Comparison of ENCODE assay signal across 23 cellular contexts in the genomic region with DNA sequence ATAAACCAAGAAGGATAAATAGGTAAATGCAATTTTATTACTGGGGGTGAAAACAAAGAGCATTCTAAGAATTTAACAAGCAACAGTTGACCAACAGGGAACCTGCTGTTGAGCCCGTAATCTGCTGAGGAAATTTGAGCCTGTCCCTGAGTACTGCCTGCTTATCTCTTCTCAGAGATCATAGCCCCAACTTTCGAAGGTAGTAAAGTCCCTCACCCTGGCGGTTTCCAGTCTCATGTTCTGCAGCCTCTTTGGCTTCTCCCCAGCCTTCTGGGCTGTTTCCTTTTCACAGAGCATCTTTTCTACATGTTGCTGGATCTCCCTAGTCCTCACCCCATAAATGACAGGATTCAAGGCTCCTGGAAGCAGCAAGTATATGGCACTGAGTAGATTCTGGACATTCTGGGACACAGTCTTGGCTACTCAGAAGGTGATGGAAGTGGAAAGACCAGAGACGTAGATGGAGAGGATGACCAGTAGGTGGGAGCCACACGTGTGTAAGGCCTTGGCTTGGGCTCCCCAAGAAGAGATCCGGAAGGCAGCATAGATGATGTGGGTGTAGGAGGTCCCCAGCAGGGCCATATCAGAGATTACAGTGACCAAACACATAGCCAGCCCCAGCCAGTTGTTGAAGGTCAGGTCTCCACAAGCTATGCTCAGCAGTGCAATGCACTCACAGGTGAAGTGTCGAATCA. TPM values are rescaled to one million over a fixed set of nuclear protein-coding genes. Genes with fewer than 3 reads are reported as not detected.
DNase-seq lines count a peak whose midpoint lies in the region; ATAC-seq, FAIRE-seq and TF ChIP-seq lines count a peak whose summit lies in the region.
"Had no signal": no experiment of that assay in that cellular context is flagged by ENCODE, and none has a peak within 500 bp of the region (broad histone marks: within the 10 kb centered on the region; RNA-seq: fewer than 3 reads in every experiment).

No MANE protein-coding gene starts in this region.

- H3K79me2 ChIP-seq in K562 (ENCODE audit: control insufficient read depth, insufficient read depth, low read length): no peaks in the 10 kb centered on the region

- TF ChIP-seq CTCF in K562 (IDR thresholded peaks at IDR 0.05 in 2 of 3, conservative IDR thresholded peaks at IDR 0.05 in 1 of 3; ENCODE audit: insufficient read depth in 2 of 3, low read depth in 1 of 3, low read length in 3 of 3): 0 out of 6 replicates have a peak, but pooled peaks of 1 of the 3 experiments have one; percentile 2

- peak overlapping the region; percentile 47 to 75 for H3K9ac ChIP-seq in K562 (ENCODE audit: insufficient read depth in 1 of 2, low read depth in 2 of 2, low read length in 2 of 2)

- peaks cover 15% of the 10 kb centered on the region for H3K4me1 Mint-ChIP-seq in T-helper 1 cell treated with Interleukin-12 subunit alpha and Interleukin-12 subunit beta and Interleukin-4 antibody, amounts not matched to agents 30 μg/mL and 1 μg/mL, for 36 hours (ENCODE audit: low read depth)
- peaks cover 9% of the 10 kb centered on the region for H3K4me1 Mint-ChIP-seq in T-helper 2 cell treated with Interferon-gamma antibody and Interleukin-4, amounts not matched to agents 5 μg/mL and 100 μg/mL, for 36 hours (ENCODE audit: low read depth)
- no peaks in the 10 kb centered on the region for H3K4me1 Mint-ChIP-seq in stimulated activated effector memory CD8-positive, alpha-beta T cell treated with anti-CD3 and anti-CD28 coated beads, Interleukin-12 subunit alpha, Interleukin-12 subunit beta, amount 100 ng/mL, for 72 hours
- H3K4me1 Mint-ChIP-seq: B cell, GM23338, IgD-negative memory B cell had no signal

- no peaks in the 10 kb centered on the region for H3K9me1 ChIP-seq in K562 (ENCODE audit: control insufficient read depth, insufficient read depth, low read length)

- ATAC-seq in K562 (peak; percentile 89), left ventricle myocardium superior (no peak)
- peak; percentile 8 for ATAC-seq in stimulated activated effector memory CD8-positive, alpha-beta T cell treated with anti-CD3 and anti-CD28 coated beads, Interleukin-12 subunit alpha, Interleukin-12 subunit beta, amount 100 ng/mL, for 72 hours
- ATAC-seq: CD8-positive, alpha-beta T cell; GM12878; GM23338 had no signal

- intact Hi-C loops in K562 (cut with micrococcal nuclease): no loop called here
- intact Hi-C loops in left ventricle myocardium superior (cut with micrococcal nuclease): no loop called here

- peaks cover 27 to 32% of the 10 kb centered on the region in 2 experiments for H3K4me1 ChIP-seq in K562 (replicated peaks in 1 of 2; ENCODE audit: control insufficient read depth in 2 of 2, insufficient read depth in 2 of 2, low read length in 2 of 2)
- H3K4me1 ChIP-seq: Caco-2 had no signal

- H3K4me2 ChIP-seq in K562 (ENCODE audit: insufficient read depth, low read length): peak overlapping the region; percentile 78
- H3K4me2 ChIP-seq: GM23338 had no signal

- CTCF ChIA-PET in K562 (lab: Yijun Ruan, JAX; ENCODE audit: low intra/inter-chr PET ratio): no interaction called here

- WGBS in K562 (ENCODE audit: insufficient coverage, low coverage, missing lambda C conversion rate): 6% methylated on average over 7 of the region's 7 CpGs

- DNase-seq in T-helper 1 cell: no peak
- no peak for DNase-seq in T-helper 2 cell treated with Interferon-gamma antibody and Interleukin-4, amounts not matched to agents 5 μg/mL and 100 μg/mL, for 36 hours (ENCODE audit: low spot score)
- peak; percentile 27 to 75 (median 52) for DNase-seq in K562 (ENCODE audit: extremely low read depth in 1 of 4, low spot score in 3 of 4)
- no peak for DNase-seq in stimulated activated effector memory CD8-positive, alpha-beta T cell treated with anti-CD3 and anti-CD28 coated beads, Interleukin-12 subunit alpha, Interleukin-12 subunit beta, amount 100 ng/mL, for 72 hours (ENCODE audit: low spot score in 2 of 2)
- no peak for DNase-seq in NCI-H2171 (lab: John Stamatoyannopoulos, UW)
- DNase-seq in left ventricle myocardium superior: no peak
- DNase-seq in SIG-M5 (lab: John Stamatoyannopoulos, UW): no peak
- DNase-seq: Caco-2; CD8-positive, alpha-beta T cell; H9; Karpas-422; NCI-H2029; NCI-H526 treated with DMSO at 0.1 percent for 48 hours; SHP77 had no signal

- FAIRE-seq in K562 (lab: Jason Lieb, UNC): peak; percentile 74
- FAIRE-seq: G401.6, GM12878 had no signal

- TF ChIP-seq RAD21 in K562 (CRISPR knock-in tag; conservative IDR thresholded peaks at IDR 0.05 in 1 of 2, IDR thresholded peaks at IDR 0.05 in 1 of 2): no peak

- H3K27me3 Mint-ChIP-seq in T-helper 1 cell treated with Interleukin-12 subunit alpha and Interleukin-12 subunit beta and Interleukin-4 antibody, amounts not matched to agents 30 μg/mL and 1 μg/mL, for 36 hours (ENCODE audit: low read depth): no peaks in the 10 kb centered on the region
- H3K27me3 Mint-ChIP-seq in T-helper 2 cell treated with Interferon-gamma antibody and Interleukin-4, amounts not matched to agents 5 μg/mL and 100 μg/mL, for 36 hours (ENCODE audit: low read depth): no peaks in the 10 kb centered on the region
- H3K27me3 Mint-ChIP-seq: B cell, IgD-negative memory B cell had no signal

- H3K36me3 ChIP-seq in K562 (ENCODE audit: control insufficient read depth, insufficient read depth, low read length): peaks cover 23% of the 10 kb centered on the region

- H3K4me3 ChIP-seq in K562: no peak overlapping the region
- H3K4me3 ChIP-seq: GM12878, GM23338 had no signal

- in situ Hi-C loops in K562 (cut with MboI): no loop called here

- H4K20me1 ChIP-seq in K562 (replicated peaks; ENCODE audit: control insufficient read depth, insufficient read depth, low read length): no peaks in the 10 kb centered on the region

- H3K36me3 Mint-ChIP-seq in T-helper 1 cell treated with Interleukin-12 subunit alpha and Interleukin-12 subunit beta and Interleukin-4 antibody, amounts not matched to agents 30 μg/mL and 1 μg/mL, for 36 hours (ENCODE audit: low read depth): peaks cover 17% of the 10 kb centered on the region
- H3K36me3 Mint-ChIP-seq in T-helper 2 cell treated with Interferon-gamma antibody and Interleukin-4, amounts not matched to agents 5 μg/mL and 100 μg/mL, for 36 hours (ENCODE audit: low read depth): peaks cover 25% of the 10 kb centered on the region
- peaks cover 10% of the 10 kb centered on the region for H3K36me3 Mint-ChIP-seq in stimulated activated effector memory CD8-positive, alpha-beta T cell treated with anti-CD3 and anti-CD28 coated beads, Interleukin-12 subunit alpha, Interleukin-12 subunit beta, amount 100 ng/mL, for 72 hours
- H3K36me3 Mint-ChIP-seq: IgD-negative memory B cell had no signal

- TF ChIP-seq EP300 in K562 (IDR thresholded peaks at IDR 0.05; ENCODE audit: low read length): no peak; the same call in 1 of the 2 replicates

- H3K27ac Mint-ChIP-seq in T-helper 1 cell treated with Interleukin-12 subunit alpha and Interleukin-12 subunit beta and Interleukin-4 antibody, amounts not matched to agents 30 μg/mL and 1 μg/mL, for 36 hours: peak overlapping the region; percentile 58
- peak overlapping the region; percentile 52 for H3K27ac Mint-ChIP-seq in T-helper 2 cell treated with Interferon-gamma antibody and Interleukin-4, amounts not matched to agents 5 μg/mL and 100 μg/mL, for 36 hours
- H3K27ac Mint-ChIP-seq in stimulated activated effector memory CD8-positive, alpha-beta T cell treated with anti-CD3 and anti-CD28 coated beads, Interleukin-12 subunit alpha, Interleukin-12 subunit beta, amount 100 ng/mL, for 72 hours: peak overlapping the region; percentile 55
- H3K27ac Mint-ChIP-seq: B cell; CD8-positive, alpha-beta T cell; H9; IgD-negative memory B cell had no signal

- H3K27me3 ChIP-seq in K562 (ENCODE audit: control insufficient read depth in 2 of 2, insufficient read depth in 2 of 2, low read length in 2 of 2): no peaks in the 10 kb centered on the region

- POLR2A ChIA-PET in K562 (lab: Yijun Ruan, JAX): interaction anchor here (0.7 to 1.2 kb wide), 2 partner anchors 20 to 279 kb away, joined by 3 read pairs; no protein-coding TSS in a partner anchor

- peak overlapping the region; percentile 74 for H2AFZ ChIP-seq in K562 (ENCODE audit: low read depth, low read length)
- H2AFZ ChIP-seq: GM23338 had no signal

- BruUV-seq in K562 (replicated peaks; lab: Mats Ljungman, UMichigan): no TSS peak

- no peaks in the 10 kb centered on the region for H3K9me3 Mint-ChIP-seq in T-helper 1 cell treated with Interleukin-12 subunit alpha and Interleukin-12 subunit beta and Interleukin-4 antibody, amounts not matched to agents 30 μg/mL and 1 μg/mL, for 36 hours
- H3K9me3 Mint-ChIP-seq in T-helper 2 cell treated with Interferon-gamma antibody and Interleukin-4, amounts not matched to agents 5 μg/mL and 100 μg/mL, for 36 hours: peaks cover under 1% of the 10 kb centered on the region
- H3K9me3 Mint-ChIP-seq in stimulated activated effector memory CD8-positive, alpha-beta T cell treated with anti-CD3 and anti-CD28 coated beads, Interleukin-12 subunit alpha, Interleukin-12 subunit beta, amount 100 ng/mL, for 72 hours: no peaks in the 10 kb centered on the region

- H3K9me3 ChIP-seq in K562 (replicated peaks; ENCODE audit: control insufficient read depth, insufficient read depth, low read depth, low read length): no peaks in the 10 kb centered on the region; the same call in 1 of the 2 replicates
- H3K9me3 ChIP-seq: Caco-2 had no signal

- H3K4me3 Mint-ChIP-seq in T-helper 1 cell treated with Interleukin-12 subunit alpha and Interleukin-12 subunit beta and Interleukin-4 antibody, amounts not matched to agents 30 μg/mL and 1 μg/mL, for 36 hours: no peak overlapping the region
- peak overlapping the region; percentile 42 for H3K4me3 Mint-ChIP-seq in T-helper 2 cell treated with Interferon-gamma antibody and Interleukin-4, amounts not matched to agents 5 μg/mL and 100 μg/mL, for 36 hours
- no peak overlapping the region for H3K4me3 Mint-ChIP-seq in stimulated activated effector memory CD8-positive, alpha-beta T cell treated with anti-CD3 and anti-CD28 coated beads, Interleukin-12 subunit alpha, Interleukin-12 subunit beta, amount 100 ng/mL, for 72 hours
- H3K4me3 Mint-ChIP-seq: B cell; CD8-positive, alpha-beta T cell; GM23338; H9; IgD-negative memory B cell had no signal

- TF ChIP-seq POLR2A in K562 (conservative IDR thresholded peaks at IDR 0.05): no peak

- peak overlapping the region; percentile 63 for H3K27ac ChIP-seq in K562 (ENCODE audit: extremely low read depth, low read depth, low read length)
- H3K27ac ChIP-seq: 22Rv1, C4-2B, RWPE1 had no signal

RNA-seq across cellular contexts. Expression of a gene that starts 51.6 kb away (rescaled TPM):
- total RNA-seq in K562 (2011; cell fraction: chromatin; rRNA removed; ENCODE audit: low replicate concordance): 108 and 123 TPM in 2 replicates
- total RNA-seq in K562 (2011; cell fraction: nucleolus; rRNA removed): 37.5 and 43.2 TPM in 2 replicates
- total RNA-seq in K562 (2011; cell fraction: nucleoplasm; rRNA removed): 55.1 and 58.4 TPM in 2 replicates
- 118 and 134 TPM in 2 replicates for total RNA-seq in K562 (2014; rRNA removed)
- total RNA-seq in K562 (2014; rRNA removed; fragmentation: Illumina TruSeq; extraction: Trizol): 194 and 206 TPM in 2 replicates
- 156 and 163 TPM in 2 replicates for total RNA-seq in K562 (2015; rRNA removed; fragmentation: Illumina TruSeq; extraction: Trizol)
- total RNA-seq in K562 (2021): 162 and 163 TPM in 2 replicates
- polyA plus RNA-seq in K562 (2011; rRNA removed): 174 and 202 TPM in 2 replicates
- polyA plus RNA-seq in K562 (2011; cell fraction: cytosol; rRNA removed): 113 and 123 TPM in 2 replicates
- 70.4 and 85.8 TPM in 2 replicates for polyA plus RNA-seq in K562 (2011; cell fraction: nucleus; rRNA removed)
- 137 and 156 TPM in 2 replicates for polyA plus RNA-seq in K562 (2012)
- polyA plus RNA-seq in K562 (2014; fragmentation: Illumina TruSeq; extraction: Trizol): 142 and 178 TPM in 2 replicates
- polyA plus RNA-seq in K562 (2014; fragmentation: Nextera tagmentation; extraction: Ambion mirVana): 100 to 1,000 TPM; 154 to 270 TPM
- polyA plus RNA-seq in K562 (2014; rRNA removed): 106 and 113 TPM in 2 replicates
- polyA minus RNA-seq in K562 (2011; rRNA and poly(A)+ RNA removed): 346 and 409 TPM in 2 replicates
- 125 and 151 TPM in 2 replicates for polyA minus RNA-seq in K562 (2011; cell fraction: cytosol; rRNA and poly(A)+ RNA removed)
- 39.0 and 62.2 TPM in 2 replicates for polyA minus RNA-seq in K562 (2011; cell fraction: nucleus; rRNA and poly(A)+ RNA removed)
- total RNA-seq in left ventricle myocardium superior: 28.5 TPM

Comparison
In these comparisons a context has a peak if more than half of its experiments do, and no peak if none do; other contexts are left out.
1. DNase-seq: peak in K562 (4 of 4); none in T-helper 1 cell (0 of 5), T-helper 2 cell treated with Interferon-gamma antibody and Interleukin-4, amounts not matched to agents 5 μg/mL and 100 μg/mL, for 36 hours (single experiment), stimulated activated effector memory CD8-positive, alpha-beta T cell treated with anti-CD3 and anti-CD28 coated beads, Interleukin-12 subunit alpha, Interleukin-12 subunit beta, amount 100 ng/mL, for 72 hours (0 of 2), NCI-H2171 (single experiment), left ventricle myocardium superior (single experiment) and SIG-M5 (single experiment).
2. Peak in every context shown above with its lines, with median percentiles within 50 percentile points of each other: H3K27ac Mint-ChIP-seq.